In the genomic region with DNA sequence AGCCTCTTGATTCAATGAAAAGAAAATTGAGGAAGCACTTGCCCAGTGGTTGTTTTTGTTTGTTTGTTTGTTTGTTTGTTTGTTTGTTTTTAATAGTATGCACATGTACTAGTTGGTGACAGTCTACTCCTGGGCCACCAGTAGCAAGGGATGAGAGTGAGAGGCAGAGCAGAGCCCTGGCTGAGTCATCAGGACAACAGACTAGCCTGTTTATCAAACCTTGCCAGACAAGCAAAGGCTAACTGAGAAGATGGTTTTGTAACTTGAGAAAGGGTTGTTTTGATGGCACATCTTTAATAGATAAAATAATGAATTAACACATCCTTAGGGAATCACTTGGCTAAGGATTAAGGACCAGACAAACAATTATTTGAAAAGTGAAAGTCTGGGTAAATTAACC, we compare ENCODE assay signal across 1 cellular context.
TF ChIP-seq lines count a peak whose summit lies in the region.

No MANE protein-coding gene starts in this region.

TF ChIP-seq in SK-N-SH treated with all-trans-retinoic acid at 6 μM for 48 hours, 23 proteins besides CTCF, POLR2A, EP300 and RAD21 (continued from another document):
- TF ChIP-seq, protein P1, sequence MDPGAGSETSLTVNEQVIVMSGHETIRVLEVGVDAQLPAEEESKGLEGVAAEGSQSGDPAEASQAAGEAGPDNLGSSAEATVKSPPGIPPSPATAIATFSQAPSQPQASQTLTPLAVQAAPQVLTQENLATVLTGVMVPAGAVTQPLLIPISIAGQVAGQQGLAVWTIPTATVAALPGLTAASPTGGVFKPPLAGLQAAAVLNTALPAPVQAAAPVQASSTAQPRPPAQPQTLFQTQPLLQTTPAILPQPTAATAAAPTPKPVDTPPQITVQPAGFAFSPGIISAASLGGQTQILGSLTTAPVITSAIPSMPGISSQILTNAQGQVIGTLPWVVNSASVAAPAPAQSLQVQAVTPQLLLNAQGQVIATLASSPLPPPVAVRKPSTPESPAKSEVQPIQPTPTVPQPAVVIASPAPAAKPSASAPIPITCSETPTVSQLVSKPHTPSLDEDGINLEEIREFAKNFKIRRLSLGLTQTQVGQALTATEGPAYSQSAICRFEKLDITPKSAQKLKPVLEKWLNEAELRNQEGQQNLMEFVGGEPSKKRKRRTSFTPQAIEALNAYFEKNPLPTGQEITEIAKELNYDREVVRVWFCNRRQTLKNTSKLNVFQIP (CRISPR knock-in tag; IDR thresholded peaks at IDR 0.05; ENCODE audit: borderline replicate concordance, low read depth) = no peak
- TF ChIP-seq ZFP3 (CRISPR knock-in tag; IDR thresholded peaks at IDR 0.05) (no peak), ZNF8 (CRISPR knock-in tag; IDR thresholded peaks at IDR 0.05) (no peak), TOX (CRISPR knock-in tag; IDR thresholded peaks at IDR 0.05; ENCODE audit: borderline replicate concordance) (no peak), CSDC2 (CRISPR knock-in tag; IDR thresholded peaks at IDR 0.05) (no peak), OSR1 (CRISPR knock-in tag; IDR thresholded peaks at IDR 0.05) (no peak), BACH2 (CRISPR knock-in tag; IDR thresholded peaks at IDR 0.05; ENCODE audit: borderline replicate concordance) (no peak), GLIS3 (CRISPR knock-in tag; IDR thresholded peaks at IDR 0.05) (no peak), ISL1 (CRISPR knock-in tag; IDR thresholded peaks at IDR 0.05) (no peak), SNAI2 (CRISPR knock-in tag; IDR thresholded peaks at IDR 0.05) (no peak)
- TF ChIP-seq, protein P2, sequence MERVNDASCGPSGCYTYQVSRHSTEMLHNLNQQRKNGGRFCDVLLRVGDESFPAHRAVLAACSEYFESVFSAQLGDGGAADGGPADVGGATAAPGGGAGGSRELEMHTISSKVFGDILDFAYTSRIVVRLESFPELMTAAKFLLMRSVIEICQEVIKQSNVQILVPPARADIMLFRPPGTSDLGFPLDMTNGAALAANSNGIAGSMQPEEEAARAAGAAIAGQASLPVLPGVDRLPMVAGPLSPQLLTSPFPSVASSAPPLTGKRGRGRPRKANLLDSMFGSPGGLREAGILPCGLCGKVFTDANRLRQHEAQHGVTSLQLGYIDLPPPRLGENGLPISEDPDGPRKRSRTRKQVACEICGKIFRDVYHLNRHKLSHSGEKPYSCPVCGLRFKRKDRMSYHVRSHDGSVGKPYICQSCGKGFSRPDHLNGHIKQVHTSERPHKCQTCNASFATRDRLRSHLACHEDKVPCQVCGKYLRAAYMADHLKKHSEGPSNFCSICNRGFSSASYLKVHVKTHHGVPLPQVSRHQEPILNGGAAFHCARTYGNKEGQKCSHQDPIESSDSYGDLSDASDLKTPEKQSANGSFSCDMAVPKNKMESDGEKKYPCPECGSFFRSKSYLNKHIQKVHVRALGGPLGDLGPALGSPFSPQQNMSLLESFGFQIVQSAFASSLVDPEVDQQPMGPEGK (CRISPR knock-in tag; IDR thresholded peaks at IDR 0.05; ENCODE audit: borderline replicate concordance) = no peak
- TF ChIP-seq, protein P3, sequence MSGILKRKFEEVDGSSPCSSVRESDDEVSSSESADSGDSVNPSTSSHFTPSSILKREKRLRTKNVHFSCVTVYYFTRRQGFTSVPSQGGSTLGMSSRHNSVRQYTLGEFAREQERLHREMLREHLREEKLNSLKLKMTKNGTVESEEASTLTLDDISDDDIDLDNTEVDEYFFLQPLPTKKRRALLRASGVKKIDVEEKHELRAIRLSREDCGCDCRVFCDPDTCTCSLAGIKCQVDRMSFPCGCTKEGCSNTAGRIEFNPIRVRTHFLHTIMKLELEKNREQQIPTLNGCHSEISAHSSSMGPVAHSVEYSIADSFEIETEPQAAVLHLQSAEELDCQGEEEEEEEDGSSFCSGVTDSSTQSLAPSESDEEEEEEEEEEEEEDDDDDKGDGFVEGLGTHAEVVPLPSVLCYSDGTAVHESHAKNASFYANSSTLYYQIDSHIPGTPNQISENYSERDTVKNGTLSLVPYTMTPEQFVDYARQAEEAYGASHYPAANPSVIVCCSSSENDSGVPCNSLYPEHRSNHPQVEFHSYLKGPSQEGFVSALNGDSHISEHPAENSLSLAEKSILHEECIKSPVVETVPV (CRISPR knock-in tag; IDR thresholded peaks at IDR 0.05) = no peak
